ENCODE assay signal across 11 cellular contexts in genomic region chr3:62559831-62560445, GRCh38.
DNase-seq lines count a peak whose midpoint lies in the region; ATAC-seq, FAIRE-seq and TF ChIP-seq lines count a peak whose summit lies in the region.
"Had no signal": no experiment of that assay in that cellular context is flagged by ENCODE, and none has a peak within 500 bp of the region (broad histone marks: within the 10 kb centered on the region; RNA-seq: fewer than 3 reads in every experiment).

No MANE protein-coding gene starts in this region.

- FAIRE-seq in keratinocyte (lab: Jason Lieb, UNC), result no peak

- H4K20me1 ChIP-seq in GM23338 (replicated peaks; ENCODE audit: insufficient read depth), result no peaks in the 10 kb centered on the region
- no peaks in the 10 kb centered on the region for H4K20me1 ChIP-seq in keratinocyte (ENCODE audit: control insufficient read depth, extremely low read depth, insufficient read depth, low read length)

- dilution Hi-C loops in keratinocyte (cut with MboI; ENCODE audit: extremely low pct_ligation_motif_present, low sequenced_read_pairs), result no loop called here

- H3K4me1 Mint-ChIP-seq in GM23338, result peaks cover 15% of the 10 kb centered on the region
- H3K4me1 Mint-ChIP-seq: activated naive CD8-positive, alpha-beta T cell treated with anti-CD3 and anti-CD28 coated beads, Interleukin-2, amount 10 ng/mL, durations not matched to agents 7 days and 5 days had no signal

- no TSS peak for BruUV-seq in A673 (replicated peaks; lab: Mats Ljungman, UMichigan)

- no peaks in the 10 kb centered on the region for H3K9me2 ChIP-seq in GM23338 (ENCODE audit: insufficient read depth)

- H3K9me3 ChIP-seq in A673 (ENCODE audit: low read depth, low read length, poor library complexity, severe bottlenecking), result no peaks in the 10 kb centered on the region
- no peaks in the 10 kb centered on the region for H3K9me3 ChIP-seq in keratinocyte (ENCODE audit: control insufficient read depth, low read depth, low read length)

- H3K4me3 ChIP-seq in A673 (ENCODE audit: low read depth, low read length, poor library complexity, severe bottlenecking), result no peak overlapping the region
- H3K4me3 ChIP-seq in GM23338, result no peak overlapping the region
- no peak overlapping the region for H3K4me3 ChIP-seq in WI38 (ENCODE audit: low read depth, low read length)
- no peak overlapping the region for H3K4me3 ChIP-seq in keratinocyte (ENCODE audit: control insufficient read depth in 2 of 3, extremely low read depth in 1 of 3, insufficient read depth in 2 of 3, low read depth in 1 of 3, low read length in 3 of 3)
- no peak overlapping the region for H3K4me3 ChIP-seq in H7 (ENCODE audit: insufficient read depth, low read depth, low read length)
- H3K4me3 ChIP-seq: skin epidermis had no signal

- H3K4me2 ChIP-seq in GM23338, result no peak overlapping the region
- H3K4me2 ChIP-seq in keratinocyte (ENCODE audit: control insufficient read depth, extremely low read depth, insufficient read depth, low read depth, low read length), result no peak overlapping the region

- no peak overlapping the region for H3K9ac ChIP-seq in keratinocyte (ENCODE audit: control insufficient read depth, extremely low read depth, insufficient read depth, low read length)

- no peaks in the 10 kb centered on the region for H3K36me3 Mint-ChIP-seq in GM23338 (ENCODE audit: low read depth)
- H3K36me3 Mint-ChIP-seq: activated naive CD8-positive, alpha-beta T cell treated with anti-CD3 and anti-CD28 coated beads, Interleukin-2, amount 10 ng/mL, durations not matched to agents 7 days and 5 days had no signal

- H3K9me3 Mint-ChIP-seq in GM23338, result no peaks in the 10 kb centered on the region
- H3K9me3 Mint-ChIP-seq: activated naive CD8-positive, alpha-beta T cell treated with anti-CD3 and anti-CD28 coated beads, Interleukin-2, amount 10 ng/mL, durations not matched to agents 7 days and 5 days had no signal

- H3K36me3 ChIP-seq in A673 (ENCODE audit: insufficient read depth, low read length, poor library complexity, severe bottlenecking) (no peaks in the 10 kb centered on the region), GM23338 (ENCODE audit: insufficient read depth) (no peaks in the 10 kb centered on the region), keratinocyte (ENCODE audit: control insufficient read depth in 2 of 2, extremely low read depth in 1 of 2, insufficient read depth in 2 of 2, low read length in 2 of 2) (no peaks in the 10 kb centered on the region), H7 (replicated peaks; ENCODE audit: control insufficient read depth, insufficient read depth, low read length) (no peaks in the 10 kb centered on the region)

- H3K79me2 ChIP-seq in GM23338 (replicated peaks; ENCODE audit: insufficient read depth) (no peaks in the 10 kb centered on the region), keratinocyte (ENCODE audit: control insufficient read depth, insufficient read depth, low read length) (no peaks in the 10 kb centered on the region)

- no peak for DNase-seq in A673 (ENCODE audit: low spot score)
- DNase-seq in GM23338 (ENCODE audit: low spot score), result peak; percentile 45
- DNase-seq in keratinocyte (ENCODE audit: low read depth, low spot score), result peak; percentile 25
- no peak for DNase-seq in NCI-H524 treated with DMSO at 0.1 percent for 48 hours (lab: John Stamatoyannopoulos, UW)
- no peak for DNase-seq in H7
- DNase-seq: activated naive CD8-positive, alpha-beta T cell treated with anti-CD3 and anti-CD28 coated beads, Interleukin-2, amount 10 ng/mL, durations not matched to agents 7 days and 5 days; NCI-H187 treated with DMSO at 0.1 percent for 48 hours had no signal

- CTCF ChIA-PET in A673 (lab: Charles Lee), result interaction anchor here (0.6 kb wide), 1 partner anchor 1285 kb away, joined by 3 read pairs; no protein-coding TSS in a partner anchor

- intact Hi-C loops in A673 (cut with micrococcal nuclease; ENCODE audit: unreplicated experiment), result loop anchor here (2.0 to 5.0 kb wide), 2 partner anchors 228 to 359 kb away; no protein-coding TSS in a partner anchor

- H3K4me1 ChIP-seq in A673 (ENCODE audit: insufficient read depth, low read length, poor library complexity, severe bottlenecking), result no peaks in the 10 kb centered on the region
- peaks cover 12% of the 10 kb centered on the region for H3K4me1 ChIP-seq in GM23338 (ENCODE audit: insufficient read depth)
- peaks cover 11% of the 10 kb centered on the region for H3K4me1 ChIP-seq in keratinocyte (ENCODE audit: control insufficient read depth, extremely low read depth, insufficient read depth, low read length)

- TF ChIP-seq CTCF in A673 (conservative IDR thresholded peaks at IDR 0.05; ENCODE audit: low read depth, low read length), result peak; percentile 37
- peak; percentile 69 to 71 for TF ChIP-seq CTCF in GM23338 (conservative IDR thresholded peaks at IDR 0.05; ENCODE audit: low read depth in 2 of 2)
- peak; percentile 37; the same call in 1 of the 2 replicates for TF ChIP-seq CTCF in WI38 (IDR thresholded peaks at IDR 0.05; ENCODE audit: low read depth, low read length)
- TF ChIP-seq CTCF in keratinocyte (optimal IDR thresholded peaks at IDR 0.05 in 1 of 3, IDR thresholded peaks at IDR 0.05 in 1 of 3, conservative IDR thresholded peaks at IDR 0.05 in 1 of 3; ENCODE audit: extremely low read depth in 1 of 3, insufficient read depth in 2 of 3, low read length in 3 of 3), result peak in 2 of 3 experiments; percentile 24 to 65

- ATAC-seq in GM23338 (no peak; the same call in 2 of the 3 replicates), HG03457 (IDR thresholded peaks at IDR 0.05; ENCODE audit: unreplicated experiment) (no peak), HG03469 (IDR thresholded peaks at IDR 0.05; ENCODE audit: unreplicated experiment) (no peak)

- H3K27me3 Mint-ChIP-seq in GM23338 (ENCODE audit: insufficient read depth, low read depth, poor library complexity), result peaks cover 5% of the 10 kb centered on the region

- POLR2A ChIA-PET in A673 (lab: Charles Lee; ENCODE audit: low non-redundant PET), result no interaction called here

- no peak overlapping the region for H3K4me3 Mint-ChIP-seq in GM23338
- H3K4me3 Mint-ChIP-seq: activated naive CD8-positive, alpha-beta T cell treated with anti-CD3 and anti-CD28 coated beads, Interleukin-2, amount 10 ng/mL, durations not matched to agents 7 days and 5 days had no signal

- no peak overlapping the region for H2AFZ ChIP-seq in GM23338
- no peak overlapping the region for H2AFZ ChIP-seq in keratinocyte (ENCODE audit: control insufficient read depth, low read length)

- H3K27me3 ChIP-seq in A673 (replicated peaks; ENCODE audit: insufficient read depth, low read depth, low read length, poor library complexity) (no peaks in the 10 kb centered on the region), GM23338 (ENCODE audit: insufficient read depth) (no peaks in the 10 kb centered on the region), keratinocyte (ENCODE audit: control insufficient read depth, extremely low read depth, insufficient read depth, low read length) (no peaks in the 10 kb centered on the region), H7 (ENCODE audit: control insufficient read depth, insufficient read depth, low read length) (no peaks in the 10 kb centered on the region)

- H3K9me1 ChIP-seq in keratinocyte (ENCODE audit: control insufficient read depth, extremely low read depth, insufficient read depth, low read length), result no peaks in the 10 kb centered on the region

- no peak overlapping the region for H3K27ac Mint-ChIP-seq in GM23338
- H3K27ac Mint-ChIP-seq: activated naive CD8-positive, alpha-beta T cell treated with anti-CD3 and anti-CD28 coated beads, Interleukin-2, amount 10 ng/mL, durations not matched to agents 7 days and 5 days had no signal

- no peaks in the 10 kb centered on the region for H3F3A ChIP-seq in GM23338 (replicated peaks; ENCODE audit: low read depth)

- H3K27ac ChIP-seq in A673 (ENCODE audit: low read depth, low read length, poor library complexity, severe bottlenecking) (no peak overlapping the region), GM23338 (ENCODE audit: low read depth) (no peak overlapping the region), keratinocyte (ENCODE audit: control insufficient read depth, insufficient read depth, low read length) (no peak overlapping the region)
- H3K27ac ChIP-seq: skin epidermis had no signal

TF ChIP-seq in GM23338, 12 proteins besides CTCF, POLR2A, EP300 and RAD21:
- TF ChIP-seq NANOG (IDR thresholded peaks at IDR 0.05; ENCODE audit: borderline replicate concordance) (no peak), STAT1 (IDR thresholded peaks at IDR 0.05; ENCODE audit: unreplicated experiment) (no peak), REST (IDR thresholded peaks at IDR 0.05; ENCODE audit: unreplicated experiment) (no peak)

Comparison
In these comparisons a context has a peak if more than half of its experiments do, and no peak if none do; other contexts are left out.
1. DNase-seq: peak in GM23338 (single experiment) and keratinocyte (single experiment); none in A673 (single experiment), NCI-H524 treated with DMSO at 0.1 percent for 48 hours (single experiment) and H7 (single experiment).
2. Peak in every context shown above with its lines, with median percentiles within 50 percentile points of each other: CTCF ChIP-seq.